ENCODE assay signal across 8 cellular contexts in the genomic region with DNA sequence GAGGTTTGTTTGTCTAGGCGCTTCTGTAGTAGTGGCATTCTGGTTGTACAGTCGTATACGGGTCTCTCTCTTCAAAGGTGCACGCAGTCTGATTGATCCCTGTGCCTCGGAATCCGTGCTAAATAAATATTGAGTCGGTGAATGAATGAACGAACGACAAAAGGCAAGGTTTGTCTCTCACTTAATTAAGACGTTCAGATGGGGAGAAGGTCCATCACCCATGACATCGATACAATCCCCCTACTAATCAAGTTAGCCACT. TPM values are rescaled to one million over a fixed set of nuclear protein-coding genes. Genes with fewer than 3 reads are reported as not detected.
DNase-seq lines count a peak whose midpoint lies in the region; ATAC-seq, FAIRE-seq and TF ChIP-seq lines count a peak whose summit lies in the region.

No MANE protein-coding gene starts in this region.

- H3K27me3 ChIP-seq in SJCRH30 (no peaks in the 10 kb centered on the region; the same call in 1 of the 2 replicates), fibroblast of lung (ENCODE audit: control insufficient read depth, insufficient read depth, low read length) (no peaks in the 10 kb centered on the region), skeletal muscle tissue (ENCODE audit: control insufficient read depth in 3 of 3, insufficient read depth in 3 of 3, low read length in 3 of 3) (no peaks in the 10 kb centered on the region)

- H3K4me3 ChIP-seq in SJCRH30, result peak overlapping the region; percentile 86
- peak overlapping the region; percentile 39 to 78 (median 58) for H3K4me3 ChIP-seq in fibroblast of lung (replicated peaks in 1 of 4; ENCODE audit: control extremely low read depth in 1 of 4, insufficient read depth in 1 of 4, low read depth in 3 of 4, low read length in 4 of 4)
- H3K4me3 ChIP-seq in skeletal muscle tissue (ENCODE audit: low read length in 3 of 3), result peak overlapping the region; percentile 89 to 98 (median 93)

- H3K27ac ChIP-seq in SJCRH30 (no peak overlapping the region), fibroblast of lung (ENCODE audit: insufficient read depth, low read length) (peak overlapping the region; percentile 46), skeletal muscle tissue (ENCODE audit: low read depth, low read length) (no peak overlapping the region)

- peak; percentile 8 for ATAC-seq in GM19395 (IDR thresholded peaks at IDR 0.05; ENCODE audit: unreplicated experiment)

- H2AFZ ChIP-seq in fibroblast of lung (ENCODE audit: low read length), result peak overlapping the region; percentile 93

- FAIRE-seq in urothelium cell line (lab: Jason Lieb, UNC), result no peak

- H3K36me3 ChIP-seq in SJCRH30 (no peaks in the 10 kb centered on the region), fibroblast of lung (ENCODE audit: control insufficient read depth, insufficient read depth, low read length) (no peaks in the 10 kb centered on the region), skeletal muscle tissue (ENCODE audit: control insufficient read depth in 3 of 3, insufficient read depth in 3 of 3, low read length in 3 of 3) (no peaks in the 10 kb centered on the region)

- H4K20me1 ChIP-seq in fibroblast of lung (ENCODE audit: control insufficient read depth, extremely low read depth, insufficient read depth, low read length), result no peaks in the 10 kb centered on the region

- H3K9ac ChIP-seq in fibroblast of lung (ENCODE audit: insufficient read depth, low read length), result no peak overlapping the region
- peak overlapping the region; percentile 76 to 90 (median 89) for H3K9ac ChIP-seq in skeletal muscle tissue (ENCODE audit: low read depth in 1 of 3, low read length in 3 of 3)

- peaks cover 13% of the 10 kb centered on the region for H3K79me2 ChIP-seq in fibroblast of lung (ENCODE audit: control insufficient read depth, insufficient read depth, low read length)

- TF ChIP-seq CTCF in fibroblast of lung (conservative IDR thresholded peaks at IDR 0.05 in 1 of 2, IDR thresholded peaks at IDR 0.05 in 1 of 2; ENCODE audit: low read depth in 1 of 2, low read length in 2 of 2) (no peak), GM20000 (IDR thresholded peaks at IDR 0.05; ENCODE audit: extremely low read depth, missing control alignments) (no peak)

- H3K4me2 ChIP-seq in fibroblast of lung (ENCODE audit: extremely low read depth, insufficient read depth, low read length), result peak overlapping the region; percentile 80

- H3K4me1 ChIP-seq in SJCRH30 (peaks cover 11% of the 10 kb centered on the region; the same call in 1 of the 2 replicates), fibroblast of lung (ENCODE audit: control insufficient read depth, extremely low read depth, insufficient read depth, low read length) (peaks cover 9% of the 10 kb centered on the region), skeletal muscle tissue (ENCODE audit: control insufficient read depth in 3 of 3, insufficient read depth in 3 of 3, low read length in 3 of 3) (peaks cover 11 to 17% (median 13%) of the 10 kb centered on the region in 3 donors)

- DNase-seq in A172 (ENCODE audit: low spot score), result peak; percentile 7
- DNase-seq in SJCRH30, result no peak
- no peak for DNase-seq in fibroblast of lung (ENCODE audit: low read depth in 2 of 2)
- DNase-seq in GM20000 (ENCODE audit: low spot score), result no peak
- no peak for DNase-seq in urothelium cell line (ENCODE audit: low spot score)
- no peak for DNase-seq in stimulated activated CD4-positive, alpha-beta T cell treated with anti-CD3 and anti-CD28 coated beads, Interleukin-4, amount 100 ng/mL, for 24 hours

- no peaks in the 10 kb centered on the region for H3K9me3 ChIP-seq in SJCRH30 (replicated peaks)
- no peaks in the 10 kb centered on the region for H3K9me3 ChIP-seq in fibroblast of lung (ENCODE audit: control insufficient read depth, insufficient read depth, low read depth, low read length)
- no peaks in the 10 kb centered on the region for H3K9me3 ChIP-seq in skeletal muscle tissue (ENCODE audit: control insufficient read depth in 3 of 3, low read length in 3 of 3)

RNA-seq across cellular contexts. Expression of a gene that starts 0.5 kb away (rescaled TPM):
- total RNA-seq in A172 (2014; rRNA removed; shearing (Covaris generic)), result 7.1 and 9.6 TPM in 2 replicates
- total RNA-seq in SJCRH30 (2014; rRNA removed; shearing (Covaris generic)), result 3.1 and 4.5 TPM in 2 replicates
- 25.2 and 38.8 TPM in 2 replicates for total RNA-seq in fibroblast of lung
- polyA plus RNA-seq in fibroblast of lung, result 9.1 and 14.4 TPM in 2 replicates
- 5.1 and 8.1 TPM in 2 replicates for polyA plus RNA-seq in fibroblast of lung (2012)
- polyA minus RNA-seq in fibroblast of lung (ENCODE audit: low replicate concordance), result 13.7 and 15.4 TPM in 2 replicates
- total RNA-seq in skeletal muscle tissue, result 12.0 TPM
